1 cellular context compared by ENCODE assay signal in the genomic region with DNA sequence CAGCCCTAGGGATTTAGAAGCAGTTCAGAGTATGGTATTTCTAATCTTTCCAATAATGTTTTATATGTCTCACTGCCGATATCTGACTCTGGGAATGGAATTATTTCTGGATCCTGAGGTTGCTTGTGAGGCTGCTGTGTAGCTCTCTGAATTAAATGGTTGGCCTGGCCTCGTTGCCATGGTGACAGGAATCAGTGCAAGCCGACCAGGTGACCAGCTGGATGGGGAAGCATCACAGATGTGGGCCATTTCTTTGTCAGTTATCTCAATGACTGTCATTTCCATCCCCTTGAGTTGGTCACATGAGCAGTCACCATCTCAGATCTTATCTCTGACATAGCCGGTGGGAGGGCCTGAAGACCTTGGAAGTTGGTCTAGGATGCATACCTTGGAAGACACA.
TF ChIP-seq lines count a peak whose summit lies in the region.

No MANE protein-coding gene starts in this region.

TF ChIP-seq in GM23338, 12 proteins besides CTCF, POLR2A, EP300 and RAD21 (continued from another document):
- TF ChIP-seq, protein P1, sequence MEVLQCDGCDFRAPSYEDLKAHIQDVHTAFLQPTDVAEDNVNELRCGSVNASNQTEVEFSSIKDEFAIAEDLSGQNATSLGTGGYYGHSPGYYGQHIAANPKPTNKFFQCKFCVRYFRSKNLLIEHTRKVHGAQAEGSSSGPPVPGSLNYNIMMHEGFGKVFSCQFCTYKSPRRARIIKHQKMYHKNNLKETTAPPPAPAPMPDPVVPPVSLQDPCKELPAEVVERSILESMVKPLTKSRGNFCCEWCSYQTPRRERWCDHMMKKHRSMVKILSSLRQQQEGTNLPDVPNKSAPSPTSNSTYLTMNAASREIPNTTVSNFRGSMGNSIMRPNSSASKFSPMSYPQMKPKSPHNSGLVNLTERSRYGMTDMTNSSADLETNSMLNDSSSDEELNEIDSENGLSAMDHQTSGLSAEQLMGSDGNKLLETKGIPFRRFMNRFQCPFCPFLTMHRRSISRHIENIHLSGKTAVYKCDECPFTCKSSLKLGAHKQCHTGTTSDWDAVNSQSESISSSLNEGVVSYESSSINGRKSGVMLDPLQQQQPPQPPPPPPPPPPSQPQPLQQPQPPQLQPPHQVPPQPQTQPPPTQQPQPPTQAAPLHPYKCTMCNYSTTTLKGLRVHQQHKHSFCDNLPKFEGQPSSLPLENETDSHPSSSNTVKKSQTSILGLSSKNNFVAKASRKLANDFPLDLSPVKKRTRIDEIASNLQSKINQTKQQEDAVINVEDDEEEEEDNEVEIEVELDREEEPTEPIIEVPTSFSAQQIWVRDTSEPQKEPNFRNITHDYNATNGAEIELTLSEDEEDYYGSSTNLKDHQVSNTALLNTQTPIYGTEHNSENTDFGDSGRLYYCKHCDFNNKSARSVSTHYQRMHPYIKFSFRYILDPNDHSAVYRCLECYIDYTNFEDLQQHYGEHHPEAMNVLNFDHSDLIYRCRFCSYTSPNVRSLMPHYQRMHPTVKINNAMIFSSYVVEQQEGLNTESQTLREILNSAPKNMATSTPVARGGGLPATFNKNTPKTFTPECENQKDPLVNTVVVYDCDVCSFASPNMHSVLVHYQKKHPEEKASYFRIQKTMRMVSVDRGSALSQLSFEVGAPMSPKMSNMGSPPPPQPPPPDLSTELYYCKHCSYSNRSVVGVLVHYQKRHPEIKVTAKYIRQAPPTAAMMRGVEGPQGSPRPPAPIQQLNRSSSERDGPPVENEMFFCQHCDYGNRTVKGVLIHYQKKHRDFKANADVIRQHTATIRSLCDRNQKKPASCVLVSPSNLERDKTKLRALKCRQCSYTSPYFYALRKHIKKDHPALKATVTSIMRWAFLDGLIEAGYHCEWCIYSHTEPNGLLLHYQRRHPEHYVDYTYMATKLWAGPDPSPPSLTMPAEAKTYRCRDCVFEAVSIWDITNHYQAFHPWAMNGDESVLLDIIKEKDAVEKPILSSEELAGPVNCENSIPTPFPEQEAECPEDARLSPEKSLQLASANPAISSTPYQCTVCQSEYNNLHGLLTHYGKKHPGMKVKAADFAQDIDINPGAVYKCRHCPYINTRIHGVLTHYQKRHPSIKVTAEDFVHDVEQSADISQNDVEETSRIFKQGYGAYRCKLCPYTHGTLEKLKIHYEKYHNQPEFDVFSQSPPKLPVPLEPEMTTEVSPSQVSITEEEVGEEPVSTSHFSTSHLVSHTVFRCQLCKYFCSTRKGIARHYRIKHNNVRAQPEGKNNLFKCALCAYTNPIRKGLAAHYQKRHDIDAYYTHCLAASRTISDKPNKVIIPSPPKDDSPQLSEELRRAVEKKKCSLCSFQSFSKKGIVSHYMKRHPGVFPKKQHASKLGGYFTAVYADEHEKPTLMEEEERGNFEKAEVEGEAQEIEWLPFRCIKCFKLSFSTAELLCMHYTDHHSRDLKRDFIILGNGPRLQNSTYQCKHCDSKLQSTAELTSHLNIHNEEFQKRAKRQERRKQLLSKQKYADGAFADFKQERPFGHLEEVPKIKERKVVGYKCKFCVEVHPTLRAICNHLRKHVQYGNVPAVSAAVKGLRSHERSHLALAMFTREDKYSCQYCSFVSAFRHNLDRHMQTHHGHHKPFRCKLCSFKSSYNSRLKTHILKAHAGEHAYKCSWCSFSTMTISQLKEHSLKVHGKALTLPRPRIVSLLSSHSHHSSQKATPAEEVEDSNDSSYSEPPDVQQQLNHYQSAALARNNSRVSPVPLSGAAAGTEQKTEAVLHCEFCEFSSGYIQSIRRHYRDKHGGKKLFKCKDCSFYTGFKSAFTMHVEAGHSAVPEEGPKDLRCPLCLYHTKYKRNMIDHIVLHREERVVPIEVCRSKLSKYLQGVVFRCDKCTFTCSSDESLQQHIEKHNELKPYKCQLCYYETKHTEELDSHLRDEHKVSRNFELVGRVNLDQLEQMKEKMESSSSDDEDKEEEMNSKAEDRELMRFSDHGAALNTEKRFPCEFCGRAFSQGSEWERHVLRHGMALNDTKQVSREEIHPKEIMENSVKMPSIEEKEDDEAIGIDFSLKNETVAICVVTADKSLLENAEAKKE (CRISPR knock-in tag; IDR thresholded peaks at IDR 0.05): no peak
- TF ChIP-seq NANOG (IDR thresholded peaks at IDR 0.05; ENCODE audit: borderline replicate concordance) (no peak), EZH2phosphoT487 (IDR thresholded peaks at IDR 0.05; ENCODE audit: unreplicated experiment) (no peak), CREB1 (CRISPR knock-in tag; IDR thresholded peaks at IDR 0.05; ENCODE audit: low read depth) (no peak), JUNB (IDR thresholded peaks at IDR 0.05; ENCODE audit: unreplicated experiment) (no peak)
- TF ChIP-seq, protein P2, sequence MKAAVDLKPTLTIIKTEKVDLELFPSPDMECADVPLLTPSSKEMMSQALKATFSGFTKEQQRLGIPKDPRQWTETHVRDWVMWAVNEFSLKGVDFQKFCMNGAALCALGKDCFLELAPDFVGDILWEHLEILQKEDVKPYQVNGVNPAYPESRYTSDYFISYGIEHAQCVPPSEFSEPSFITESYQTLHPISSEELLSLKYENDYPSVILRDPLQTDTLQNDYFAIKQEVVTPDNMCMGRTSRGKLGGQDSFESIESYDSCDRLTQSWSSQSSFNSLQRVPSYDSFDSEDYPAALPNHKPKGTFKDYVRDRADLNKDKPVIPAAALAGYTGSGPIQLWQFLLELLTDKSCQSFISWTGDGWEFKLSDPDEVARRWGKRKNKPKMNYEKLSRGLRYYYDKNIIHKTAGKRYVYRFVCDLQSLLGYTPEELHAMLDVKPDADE (IDR thresholded peaks at IDR 0.05): no peak
